ENCODE assay signal across 8 cellular contexts in genomic region chr3:138371070-138371950, GRCh38. TPM values are rescaled to one million over a fixed set of nuclear protein-coding genes. Genes with fewer than 3 reads are reported as not detected.
DNase-seq lines count a peak whose midpoint lies in the region; ATAC-seq, FAIRE-seq and TF ChIP-seq lines count a peak whose summit lies in the region.

No MANE protein-coding gene starts in this region.

- peaks cover 5% of the 10 kb centered on the region for H3K9me3 Mint-ChIP-seq in WTC11

- peak overlapping the region; percentile 12 to 96 (median 87) for H3K27ac ChIP-seq in heart left ventricle

- H3K4me1 ChIP-seq in heart left ventricle = peaks cover 12 to 93% (median 63%) of the 10 kb centered on the region in 12 donors

- DNase-seq in heart left ventricle (no peak), dedifferentiated amniotic fluid mesenchymal stem cell (ENCODE audit: extremely low spot score) (no peak), WTC11 (ENCODE audit: low spot score) (no peak), NCI-H2107 treated with DMSO at 0.1 percent for 48 hours (lab: John Stamatoyannopoulos, UW; ENCODE audit: unreplicated experiment) (no peak), H54 (ENCODE audit: insufficient read length, low spot score) (no peak)

- TF ChIP-seq CTCF in heart left ventricle (IDR thresholded peaks at IDR 0.05) = peak in 1 of 12 donors; percentile 3
- TF ChIP-seq CTCF in WTC11 (IDR thresholded peaks at IDR 0.05) = no peak

- WGBS in heart left ventricle, 4 donors = 60 to 70% (median 64%) methylated on average over 9 of the region's 9 CpGs

- peaks cover 8% of the 10 kb centered on the region; the same call in 1 of the 2 replicates for H3K4me1 Mint-ChIP-seq in WTC11

- no peaks in the 10 kb centered on the region for H3K27me3 ChIP-seq in heart left ventricle

- intact Hi-C loops in heart left ventricle (cut with DNase I) = no loop called here

- H3K4me3 ChIP-seq in heart left ventricle = no peak overlapping the region

- CTCF ChIA-PET in WTC11 (lab: Charles Lee) = interaction anchor here (1.0 to 2.5 kb wide), 3 partner anchors 26 to 46 kb away, joined by 4 to 8 read pairs (median 6); no protein-coding TSS in a partner anchor

- peak; percentile 100 for ATAC-seq in GM18511 (IDR thresholded peaks at IDR 0.05; ENCODE audit: unreplicated experiment)
- peak; percentile 99 for ATAC-seq in GM21447 (IDR thresholded peaks at IDR 0.05; ENCODE audit: unreplicated experiment)
- ATAC-seq in HG03439 (IDR thresholded peaks at IDR 0.05; ENCODE audit: unreplicated experiment) = peak; percentile 100
- no peak for ATAC-seq in heart left ventricle
- no peak; the same call in 1 of the 2 replicates for ATAC-seq in WTC11

- H3K9me3 ChIP-seq in heart left ventricle = no peaks in the 10 kb centered on the region

- no peak overlapping the region for H3K4me3 Mint-ChIP-seq in WTC11

- H3K27ac Mint-ChIP-seq in WTC11 = no peak overlapping the region

- no peaks in the 10 kb centered on the region for H3K27me3 Mint-ChIP-seq in WTC11 (ENCODE audit: low read depth)

- H3K36me3 ChIP-seq in heart left ventricle = peaks cover 0 to 21% (median 15%) of the 10 kb centered on the region in 9 donors

- peaks cover 9% of the 10 kb centered on the region for H3K36me3 Mint-ChIP-seq in WTC11

- POLR2A ChIA-PET in WTC11 (lab: Charles Lee) = no interaction called here

- no peak for FAIRE-seq in H54 (lab: Jason Lieb, UNC)

- TF ChIP-seq POLR2A in heart left ventricle (IDR thresholded peaks at IDR 0.05) = no peak
- no peak for TF ChIP-seq POLR2A in H54 (IDR thresholded peaks at IDR 0.05; ENCODE audit: low read depth, low read length)

TF ChIP-seq in WTC11, 78 proteins besides CTCF, POLR2A, EP300 and RAD21:
- no peak for TF ChIP-seq PREB (CRISPR knock-in tag; IDR thresholded peaks at IDR 0.05; ENCODE audit: borderline replicate concordance)
- TF ChIP-seq GTF2I (CRISPR knock-in tag; conservative IDR thresholded peaks at IDR 0.05) = no peak
- no peak for TF ChIP-seq FOXJ3 (CRISPR knock-in tag; IDR thresholded peaks at IDR 0.05; ENCODE audit: borderline replicate concordance)
- no peak for TF ChIP-seq E2F5 (CRISPR knock-in tag; IDR thresholded peaks at IDR 0.05)
- no peak for TF ChIP-seq RELA (CRISPR knock-in tag; IDR thresholded peaks at IDR 0.05; ENCODE audit: borderline replicate concordance)
- no peak for TF ChIP-seq ZNF263 (CRISPR knock-in tag; IDR thresholded peaks at IDR 0.05; ENCODE audit: low read depth)
- no peak for TF ChIP-seq IRF2 (CRISPR knock-in tag; IDR thresholded peaks at IDR 0.05; ENCODE audit: borderline replicate concordance, low read depth)
- no peak for TF ChIP-seq ZMAT4 (CRISPR knock-in tag; IDR thresholded peaks at IDR 0.05)
- TF ChIP-seq EMX1 (CRISPR knock-in tag; IDR thresholded peaks at IDR 0.05) = no peak
- TF ChIP-seq ZNF121 (CRISPR knock-in tag; IDR thresholded peaks at IDR 0.05) = no peak
- no peak for TF ChIP-seq ERG (CRISPR knock-in tag; IDR thresholded peaks at IDR 0.05)
- no peak for TF ChIP-seq CBFB (CRISPR knock-in tag; IDR thresholded peaks at IDR 0.05; ENCODE audit: low read depth)
- TF ChIP-seq CREB1 (CRISPR knock-in tag; IDR thresholded peaks at IDR 0.05) = no peak
- TF ChIP-seq ZNF532 (CRISPR knock-in tag; IDR thresholded peaks at IDR 0.05; ENCODE audit: borderline replicate concordance) = no peak
- no peak for TF ChIP-seq FOXP1 (CRISPR knock-in tag; IDR thresholded peaks at IDR 0.05; ENCODE audit: borderline replicate concordance)
- TF ChIP-seq ZBTB21 (CRISPR knock-in tag; IDR thresholded peaks at IDR 0.05; ENCODE audit: borderline replicate concordance) = no peak
- TF ChIP-seq MAX (CRISPR knock-in tag; IDR thresholded peaks at IDR 0.05) = no peak

RNA-seq across cellular contexts. Expression of gene MRAS, which starts 22.9 kb away (rescaled TPM):
- total RNA-seq in heart left ventricle (100 to 1,000 TPM; 227 to 413 (median 254) TPM), WTC11 (2021) (11.1 to 14.8 TPM (median 11.7 TPM) in 3 replicates)
- 100 to 1,000 TPM; 112 to 245 TPM for polyA plus RNA-seq in heart left ventricle

RNA-seq across cellular contexts. Expression of gene NME9, which starts 41.7 kb away (rescaled TPM):
- not detected for total RNA-seq in heart left ventricle
- polyA plus RNA-seq in heart left ventricle = not detected
- not detected in 3 replicates for total RNA-seq in WTC11 (2021)

Comparison
In these comparisons a context has a peak if more than half of its experiments do, and no peak if none do; other contexts are left out.
1. ATAC-seq: peak in GM18511 (single experiment), GM21447 (single experiment) and HG03439 (single experiment); none in heart left ventricle (0 of 4) and WTC11 (single experiment).
2. RNA of gene MRAS, which starts 22.9 kb away (total RNA-seq): 227 to 413 TPM in heart left ventricle; 11.1 to 14.8 TPM in WTC11; every median in the first group is over 10 times any median in the second.